1 cellular context compared by ENCODE assay signal in genomic region chr15:75842722-75843617, GRCh38.
TF ChIP-seq lines count a peak whose summit lies in the region.

Gene UBE2Q2 (plus strand): TSS chr15:75843447. CDS start chr15:75843667, 220 bp downstream.

TF ChIP-seq in HepG2, 621 proteins besides CTCF, POLR2A, EP300 and RAD21 (continued from another document):
- TF ChIP-seq ZNF414 (CRISPR knock-in tag; IDR thresholded peaks at IDR 0.05) (no peak), ZNF83 (CRISPR knock-in tag; IDR thresholded peaks at IDR 0.05; ENCODE audit: borderline replicate concordance) (no peak), ZNF629 (CRISPR knock-in tag; conservative IDR thresholded peaks at IDR 0.05) (no peak), ZSCAN12 (CRISPR knock-in tag; IDR thresholded peaks at IDR 0.05) (no peak), IKZF1 (IDR thresholded peaks at IDR 0.05) (no peak), FOXO4 (CRISPR knock-in tag; conservative IDR thresholded peaks at IDR 0.05) (no peak), ZMYM3 (CRISPR knock-in tag; IDR thresholded peaks at IDR 0.05) (no peak), GATAD1 (CRISPR knock-in tag; IDR thresholded peaks at IDR 0.05) (no peak), UBTF (CRISPR knock-in tag; IDR thresholded peaks at IDR 0.05) (peak; percentile 30; the same call in 1 of the 2 replicates), ZNF441 (CRISPR knock-in tag; IDR thresholded peaks at IDR 0.05; ENCODE audit: borderline replicate concordance) (peak; percentile 54; the same call in 1 of the 2 replicates), MAFF (IDR thresholded peaks at IDR 0.05; ENCODE audit: low read depth, low read length) (no peak), ZFY (CRISPR knock-in tag; IDR thresholded peaks at IDR 0.05) (peak; percentile 6; the same call in 1 of the 2 replicates), ZBTB14 (CRISPR knock-in tag; IDR thresholded peaks at IDR 0.05) (peak; percentile 91), SP4 (CRISPR knock-in tag; IDR thresholded peaks at IDR 0.05) (peak; percentile 42; the same call in 1 of the 2 replicates), CBX5 (CRISPR knock-in tag; IDR thresholded peaks at IDR 0.05; ENCODE audit: borderline replicate concordance) (no peak), CREBL2 (CRISPR knock-in tag; IDR thresholded peaks at IDR 0.05; ENCODE audit: borderline replicate concordance) (peak; percentile 56; the same call in 1 of the 2 replicates), TFDP2 (CRISPR knock-in tag; IDR thresholded peaks at IDR 0.05) (peak; percentile 70; the same call in 1 of the 2 replicates), ZBTB7A (CRISPR knock-in tag; IDR thresholded peaks at IDR 0.05) (peak; percentile 40; the same call in 1 of the 2 replicates), ZNF749 (CRISPR knock-in tag; IDR thresholded peaks at IDR 0.05; ENCODE audit: borderline replicate concordance) (0 out of 2 replicates have a peak, but pooled peaks have one; percentile 61), ATF7-NPFF (CRISPR knock-in tag; IDR thresholded peaks at IDR 0.05; ENCODE audit: low read depth) (no peak), CCDC6 (CRISPR knock-in tag; IDR thresholded peaks at IDR 0.05) (peak; percentile 84), MXD1 (CRISPR knock-in tag; IDR thresholded peaks at IDR 0.05) (peak; percentile 6; the same call in 1 of the 2 replicates), KDM2A (CRISPR knock-in tag; IDR thresholded peaks at IDR 0.05; ENCODE audit: borderline replicate concordance, low read depth) (peak; percentile 42; the same call in 1 of the 2 replicates), ZSCAN25 (CRISPR knock-in tag; IDR thresholded peaks at IDR 0.05) (peak; percentile 40; the same call in 1 of the 2 replicates), TRAFD1 (CRISPR knock-in tag; IDR thresholded peaks at IDR 0.05; ENCODE audit: borderline replicate concordance) (no peak), HNF4A (CRISPR knock-in tag; IDR thresholded peaks at IDR 0.05) (no peak), ZBTB38 (CRISPR knock-in tag; IDR thresholded peaks at IDR 0.05) (no peak), YEATS4 (CRISPR knock-in tag; IDR thresholded peaks at IDR 0.05; ENCODE audit: borderline replicate concordance) (peak; percentile 61; the same call in 1 of the 2 replicates), ASH2L (IDR thresholded peaks at IDR 0.05; ENCODE audit: insufficient read length, low read depth, low read length) (peak; percentile 69), ZNF646 (CRISPR knock-in tag; IDR thresholded peaks at IDR 0.05) (no peak), ZNF33A (CRISPR knock-in tag; IDR thresholded peaks at IDR 0.05; ENCODE audit: borderline replicate concordance) (no peak)
TF ChIP-seq in HepG2: peak in this region for 99.
